23 cellular contexts compared by ENCODE assay signal in genomic region chr5:106510321-106510720, GRCh38.
"Had no signal": no experiment of that assay in that cellular context is flagged by ENCODE, and none has a peak within 500 bp of the region (broad histone marks: within the 10 kb centered on the region; RNA-seq: fewer than 3 reads in every experiment).

No MANE protein-coding gene starts in this region.

- H3K4me2 ChIP-seq: neural progenitor cell had no signal

- H3K4me3 ChIP-seq: colonic mucosa, gastrocnemius medialis, lung, mucosa of descending colon, neural progenitor cell, prostate gland, right atrium auricular region, sigmoid colon, spleen, thoracic aorta, tibial nerve, upper lobe of left lung had no signal

- H3K9me3 Mint-ChIP-seq: dendritic cell treated with granulocyte-macrophage colony-stimulating factor and Interleukin-4, amounts not matched to agents 40 ng/mL and 50 ng/mL, for 4 days; stimulated activated naive B cell treated with anti-CD40 and anti-IgM and Interleukin-4, amounts not matched to agents 10 μg/mL and 1 μg/mL and 100 μg/mL, for 72 hours had no signal

- H3K9me3 ChIP-seq: colonic mucosa, gastrocnemius medialis, mucosa of descending colon, prostate gland, right atrium auricular region, sigmoid colon, thoracic aorta, tibial nerve, upper lobe of left lung had no signal

- H3K36me3 Mint-ChIP-seq: naive B cell; neural progenitor cell; stimulated activated naive B cell treated with anti-CD40 and anti-IgM and Interleukin-4, amounts not matched to agents 10 μg/mL and 1 μg/mL and 100 μg/mL, for 72 hours had no signal

- H3K9ac ChIP-seq: neural progenitor cell, parathyroid adenoma had no signal

- H3K27ac Mint-ChIP-seq: dendritic cell treated with granulocyte-macrophage colony-stimulating factor and Interleukin-4, amounts not matched to agents 40 ng/mL and 50 ng/mL, for 4 days; mesothelial cell of epicardium; naive B cell; nephron; neural progenitor cell; stimulated activated naive B cell treated with anti-CD40 and anti-IgM and Interleukin-4, amounts not matched to agents 10 μg/mL and 1 μg/mL and 100 μg/mL, for 72 hours; stimulated activated naive CD8-positive, alpha-beta T cell treated with anti-CD3 and anti-CD28 coated beads, Interleukin-15, Interleukin-2, amounts not matched to agents 100 ng/mL and 50 ng/mL, for 24 hours had no signal

- H3K4me3 Mint-ChIP-seq: dendritic cell treated with granulocyte-macrophage colony-stimulating factor and Interleukin-4, amounts not matched to agents 40 ng/mL and 50 ng/mL, for 4 days; mesothelial cell of epicardium; naive B cell; nephron; neural progenitor cell; stimulated activated naive B cell treated with anti-CD40 and anti-IgM and Interleukin-4, amounts not matched to agents 10 μg/mL and 1 μg/mL and 100 μg/mL, for 72 hours; stimulated activated naive CD8-positive, alpha-beta T cell treated with anti-CD3 and anti-CD28 coated beads, Interleukin-15, Interleukin-2, amounts not matched to agents 100 ng/mL and 50 ng/mL, for 24 hours had no signal

- H3K27ac ChIP-seq: colonic mucosa, gastrocnemius medialis, neural progenitor cell, parathyroid adenoma, prostate gland, right atrium auricular region, sigmoid colon, spleen, thoracic aorta, tibial nerve, upper lobe of left lung had no signal

- H3K4me1 Mint-ChIP-seq: mesothelial cell of epicardium; naive B cell; nephron; neural progenitor cell; stimulated activated naive B cell treated with anti-CD40 and anti-IgM and Interleukin-4, amounts not matched to agents 10 μg/mL and 1 μg/mL and 100 μg/mL, for 72 hours had no signal

- H3K4me1 ChIP-seq: colonic mucosa, gastrocnemius medialis, neural progenitor cell, parathyroid adenoma, prostate gland, right atrium auricular region, sigmoid colon, spleen, tibial nerve, upper lobe of left lung had no signal

- DNase-seq: colonic mucosa; effector memory CD4-positive, alpha-beta T cell; gastrocnemius medialis; head of caudate nucleus; kidney; mesenchymal stem cell; mucosa of descending colon; naive B cell; sigmoid colon; spleen; stimulated activated naive B cell treated with anti-CD40 and anti-IgM and Interleukin-4, amounts not matched to agents 10 μg/mL and 1 μg/mL and 100 μg/mL, for 72 hours; upper lobe of left lung had no signal

- H3K27me3 ChIP-seq: colonic mucosa, gastrocnemius medialis, neural progenitor cell, right atrium auricular region, sigmoid colon, spleen, tibial nerve, upper lobe of left lung had no signal

- H2AFZ ChIP-seq: neural progenitor cell, parathyroid adenoma had no signal

- H3K27me3 Mint-ChIP-seq: dendritic cell treated with granulocyte-macrophage colony-stimulating factor and Interleukin-4, amounts not matched to agents 40 ng/mL and 50 ng/mL, for 4 days; naive B cell; stimulated activated naive B cell treated with anti-CD40 and anti-IgM and Interleukin-4, amounts not matched to agents 10 μg/mL and 1 μg/mL and 100 μg/mL, for 72 hours; stimulated activated naive CD8-positive, alpha-beta T cell treated with anti-CD3 and anti-CD28 coated beads, Interleukin-15, Interleukin-2, amounts not matched to agents 100 ng/mL and 50 ng/mL, for 24 hours had no signal

- H3K79me2 ChIP-seq: parathyroid adenoma had no signal

- H3K36me3 ChIP-seq: colonic mucosa, gastrocnemius medialis, neural progenitor cell, prostate gland, right atrium auricular region, sigmoid colon, spleen, thoracic aorta, tibial nerve, upper lobe of left lung had no signal
